ENCODE assay signal across 9 cellular contexts in the genomic region with DNA sequence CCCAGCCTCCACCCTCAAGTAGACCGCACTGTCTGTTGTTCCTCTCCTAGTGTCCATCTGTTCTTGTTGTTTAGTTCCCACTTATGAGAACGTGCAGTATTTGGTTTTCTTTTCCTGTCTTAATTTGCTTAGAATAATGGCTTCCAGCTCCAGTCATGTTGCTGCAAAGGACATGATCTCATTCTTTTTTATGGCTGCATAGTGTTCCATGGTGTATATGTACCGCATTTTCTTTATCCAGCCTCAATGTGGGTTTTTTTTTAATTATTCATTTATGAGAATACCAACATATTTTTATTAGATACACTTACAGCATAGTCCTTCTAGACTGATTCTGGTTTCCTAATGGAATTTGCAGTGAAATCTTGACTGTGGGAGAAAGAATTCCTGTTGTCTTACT. TPM values are rescaled to one million over a fixed set of nuclear protein-coding genes. Genes with fewer than 3 reads are reported as not detected.
DNase-seq lines count a peak whose midpoint lies in the region; ATAC-seq and TF ChIP-seq lines count a peak whose summit lies in the region.
"Had no signal": no experiment of that assay in that cellular context is flagged by ENCODE, and none has a peak within 500 bp of the region (broad histone marks: within the 10 kb centered on the region; RNA-seq: fewer than 3 reads in every experiment).

No MANE protein-coding gene starts in this region.

- H3K4me1 Mint-ChIP-seq in stimulated activated naive CD8-positive, alpha-beta T cell treated with anti-CD3 and anti-CD28 coated beads, Interleukin-15, Interleukin-2, amounts not matched to agents 100 ng/mL and 50 ng/mL, for 24 hours (ENCODE audit: low read depth): peaks cover 57% of the 10 kb centered on the region
- peaks cover 8% of the 10 kb centered on the region for H3K4me1 Mint-ChIP-seq in glutamatergic neuron (ENCODE audit: low read depth, unreplicated experiment)

- H3K27me3 Mint-ChIP-seq in stimulated activated naive CD8-positive, alpha-beta T cell treated with anti-CD3 and anti-CD28 coated beads, Interleukin-15, Interleukin-2, amounts not matched to agents 100 ng/mL and 50 ng/mL, for 24 hours: no peaks in the 10 kb centered on the region
- H3K27me3 Mint-ChIP-seq in glutamatergic neuron (ENCODE audit: unreplicated experiment): no peaks in the 10 kb centered on the region

- H3K9me3 Mint-ChIP-seq in stimulated activated naive CD8-positive, alpha-beta T cell treated with anti-CD3 and anti-CD28 coated beads, Interleukin-15, Interleukin-2, amounts not matched to agents 100 ng/mL and 50 ng/mL, for 24 hours: no peaks in the 10 kb centered on the region
- peaks cover 2% of the 10 kb centered on the region for H3K9me3 Mint-ChIP-seq in glutamatergic neuron (ENCODE audit: unreplicated experiment)

- peak overlapping the region; percentile 95 for H3K4me3 Mint-ChIP-seq in stimulated activated naive CD8-positive, alpha-beta T cell treated with anti-CD3 and anti-CD28 coated beads, Interleukin-15, Interleukin-2, amounts not matched to agents 100 ng/mL and 50 ng/mL, for 24 hours
- peak overlapping the region; percentile 93 for H3K4me3 Mint-ChIP-seq in glutamatergic neuron (ENCODE audit: unreplicated experiment)

- H3K4me3 ChIP-seq in SU-DHL-6 (ENCODE audit: insufficient read depth, low read length, poor library complexity, severe bottlenecking): peak overlapping the region; percentile 96
- H3K4me3 ChIP-seq in upper lobe of right lung: peak overlapping the region; percentile 68

- ATAC-seq in stimulated activated naive CD8-positive, alpha-beta T cell treated with anti-CD3 and anti-CD28 coated beads, Interleukin-15, Interleukin-2, amounts not matched to agents 100 U/mL and 50 U/mL, for 24 hours: no peak
- ATAC-seq in upper lobe of right lung: no peak
- no peak for ATAC-seq in GM21723 (IDR thresholded peaks at IDR 0.05; ENCODE audit: unreplicated experiment)
- ATAC-seq in HG02623 (IDR thresholded peaks at IDR 0.05; ENCODE audit: unreplicated experiment): no peak

- H3K4me1 ChIP-seq in upper lobe of right lung: no peaks in the 10 kb centered on the region

- peaks cover 24% of the 10 kb centered on the region; the same call in 1 of the 2 replicates for H4K20me1 ChIP-seq in SU-DHL-6 (ENCODE audit: low read depth, low read length)

- peaks cover 63% of the 10 kb centered on the region for H3K79me2 ChIP-seq in SU-DHL-6 (ENCODE audit: insufficient read depth, low read length)

- TF ChIP-seq CTCF in SU-DHL-6 (IDR thresholded peaks at IDR 0.05; ENCODE audit: insufficient read depth, low read length, poor library complexity, severe bottlenecking) (no peak), glutamatergic neuron (IDR thresholded peaks at IDR 0.05; ENCODE audit: partially characterized antibody, unreplicated experiment) (no peak), upper lobe of right lung (IDR thresholded peaks at IDR 0.05) (no peak)

- H3K27ac Mint-ChIP-seq in stimulated activated naive CD8-positive, alpha-beta T cell treated with anti-CD3 and anti-CD28 coated beads, Interleukin-15, Interleukin-2, amounts not matched to agents 100 ng/mL and 50 ng/mL, for 24 hours: peak overlapping the region; percentile 89
- H3K27ac Mint-ChIP-seq in glutamatergic neuron (ENCODE audit: unreplicated experiment): no peak overlapping the region

- intact Hi-C loops in upper lobe of right lung (cut with DNase I): no loop called here

- H3K36me3 Mint-ChIP-seq in stimulated activated naive CD8-positive, alpha-beta T cell treated with anti-CD3 and anti-CD28 coated beads, Interleukin-15, Interleukin-2, amounts not matched to agents 100 ng/mL and 50 ng/mL, for 24 hours (ENCODE audit: low read depth): peaks cover 29% of the 10 kb centered on the region
- no peaks in the 10 kb centered on the region for H3K36me3 Mint-ChIP-seq in glutamatergic neuron (ENCODE audit: unreplicated experiment)

- H3F3A ChIP-seq in SU-DHL-6 (ENCODE audit: insufficient read depth): peaks cover 11% of the 10 kb centered on the region

- H3K27ac ChIP-seq in SU-DHL-6 (ENCODE audit: low read depth, low read length): no peak overlapping the region
- H3K27ac ChIP-seq in upper lobe of right lung: no peak overlapping the region

- H3K9me3 ChIP-seq in SU-DHL-6 (ENCODE audit: insufficient read depth, low read length): no peaks in the 10 kb centered on the region
- H3K9me3 ChIP-seq in upper lobe of right lung: no peaks in the 10 kb centered on the region

- H3K27me3 ChIP-seq in SU-DHL-6 (ENCODE audit: low read length) (no peaks in the 10 kb centered on the region), upper lobe of right lung (no peaks in the 10 kb centered on the region)

- no peak overlapping the region for H2AFZ ChIP-seq in SU-DHL-6 (ENCODE audit: low read depth, low read length, severe bottlenecking)

- peak overlapping the region; percentile 93 for H3K9ac ChIP-seq in SU-DHL-6 (ENCODE audit: low read length)

- no peaks in the 10 kb centered on the region for H3K9me2 ChIP-seq in SU-DHL-6 (replicated peaks; ENCODE audit: insufficient read depth, low read length)

- no peak for DNase-seq in stimulated activated naive CD8-positive, alpha-beta T cell treated with anti-CD3 and anti-CD28 coated beads, Interleukin-15, Interleukin-2, amounts not matched to agents 100 U/mL and 50 U/mL, for 24 hours
- DNase-seq in glutamatergic neuron (no peak), upper lobe of right lung (no peak), NCI-H2227 treated with DMSO at 0.1 percent for 48 hours (lab: John Stamatoyannopoulos, UW) (no peak)
- DNase-seq: NCI-H1105 had no signal

- peak overlapping the region; percentile 82 for H3K4me2 ChIP-seq in SU-DHL-6 (ENCODE audit: low read depth, low read length, poor library complexity, severe bottlenecking)

- H3K36me3 ChIP-seq in SU-DHL-6 (ENCODE audit: low read length) (no peaks in the 10 kb centered on the region), upper lobe of right lung (no peaks in the 10 kb centered on the region)

RNA-seq across cellular contexts. Expression of gene VMA21, which starts 1.3 kb away (rescaled TPM):
- total RNA-seq in glutamatergic neuron (ENCODE audit: unreplicated experiment) (28.7 TPM), upper lobe of right lung (28.0 TPM)
